In the genomic region with DNA sequence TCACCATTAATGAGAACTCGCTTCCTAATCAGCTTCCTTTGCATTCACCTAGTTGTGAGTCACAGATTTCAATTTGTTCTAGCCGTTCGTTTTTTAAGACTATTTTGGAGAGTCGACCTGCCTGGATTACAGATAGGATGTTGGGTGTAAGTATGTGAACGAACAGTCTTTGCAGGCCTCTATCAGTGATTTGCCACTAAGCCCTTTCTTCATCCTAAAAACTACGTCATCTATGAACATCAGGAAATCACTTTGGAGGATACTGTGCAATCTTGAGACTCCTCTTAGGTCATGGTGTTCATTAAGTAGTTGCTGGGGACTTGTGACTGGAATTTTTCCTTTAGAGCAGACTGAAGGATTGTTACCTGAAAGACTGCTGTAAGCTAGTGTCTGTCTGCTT, we compare ENCODE assay signal across 10 cellular contexts. TPM values are rescaled to one million over a fixed set of nuclear protein-coding genes. Genes with fewer than 3 reads are reported as not detected.
DNase-seq lines count a peak whose midpoint lies in the region; ATAC-seq and TF ChIP-seq lines count a peak whose summit lies in the region.
"Had no signal": no experiment of that assay in that cellular context is flagged by ENCODE, and none has a peak within 500 bp of the region (broad histone marks: within the 10 kb centered on the region; RNA-seq: fewer than 3 reads in every experiment).

No MANE protein-coding gene starts in this region.

- H3K4me2 ChIP-seq in HCT116 (ENCODE audit: low read length): peak overlapping the region; percentile 77

- no peaks in the 10 kb centered on the region for H3K9me2 ChIP-seq in HCT116 (ENCODE audit: insufficient read depth)

- no peaks in the 10 kb centered on the region for H4K20me1 ChIP-seq in HCT116 (ENCODE audit: insufficient read depth)

- peak overlapping the region; percentile 51 for H3K27ac Mint-ChIP-seq in CD4-positive, alpha-beta T cell
- H3K27ac Mint-ChIP-seq in activated T-helper 1 cell treated with anti-CD3 and anti-CD28 coated beads, Interleukin-12 subunit alpha, Interleukin-12 subunit beta, Interleukin-2, Interleukin-4 antibody, amounts not matched to agents 30 ng/mL and 10 ng/mL and 1 ng/mL, durations not matched to agents 14 hours and 24 hours and 36 hours: peak overlapping the region; percentile 89

- no peaks in the 10 kb centered on the region for H3K27me3 Mint-ChIP-seq in CD4-positive, alpha-beta T cell
- peaks cover 4% of the 10 kb centered on the region for H3K27me3 Mint-ChIP-seq in activated T-helper 1 cell treated with anti-CD3 and anti-CD28 coated beads, Interleukin-12 subunit alpha, Interleukin-12 subunit beta, Interleukin-2, Interleukin-4 antibody, amounts not matched to agents 30 ng/mL and 10 ng/mL and 1 ng/mL, durations not matched to agents 14 hours and 24 hours and 36 hours (ENCODE audit: insufficient read depth)

- H3K27ac ChIP-seq in CD4-positive, alpha-beta T cell (ENCODE audit: low read depth, low read length): no peak overlapping the region
- H3K27ac ChIP-seq in HCT116 (ENCODE audit: low read depth, low read length): no peak overlapping the region
- no peak overlapping the region for H3K27ac ChIP-seq in lower lobe of right lung

- no peak for TF ChIP-seq RAD21 in HCT116 (IDR thresholded peaks at IDR 0.05; ENCODE audit: low read depth)

- DNase-seq in CD4-positive, alpha-beta T cell: no peak
- DNase-seq in HCT116 (ENCODE audit: low read depth, low spot score) (no peak), lower lobe of right lung (no peak), retina (no peak), H4 (ENCODE audit: low spot score) (no peak), HK-2 (ENCODE audit: unreplicated experiment) (no peak), GM10266 (ENCODE audit: extremely low spot score) (no peak)
- DNase-seq in activated T-helper 1 cell treated with anti-CD3 and anti-CD28 coated beads, Interleukin-12 subunit alpha, Interleukin-12 subunit beta, Interleukin-2, Interleukin-4 antibody, amounts not matched to agents 30 ng/mL and 10 ng/mL and 1 ng/mL, durations not matched to agents 14 hours and 24 hours and 36 hours (ENCODE audit: low spot score): no peak
- DNase-seq: small intestine, transverse colon had no signal

- H3K9ac ChIP-seq in HCT116 (ENCODE audit: low read length): peak overlapping the region; percentile 84

- BruUV-seq in HCT116 (replicated peaks; lab: Mats Ljungman, UMichigan): no TSS peak

- CTCF ChIA-PET in CD4-positive, alpha-beta T cell (lab: Charles Lee): no interaction called here
- CTCF ChIA-PET in HCT116 (lab: Charles Lee): no interaction called here

- H3K4me3 ChIP-seq in HCT116 (replicated peaks in 1 of 2; ENCODE audit: low read depth in 1 of 2, low read length in 2 of 2) (peak overlapping the region; percentile 52 to 73), lower lobe of right lung (peak overlapping the region; percentile 66)

- peaks cover 3 to 14% of the 10 kb centered on the region in 2 experiments; a peak in 3 of 4 replicates for H3K4me1 ChIP-seq in HCT116 (ENCODE audit: control insufficient read depth in 1 of 2, insufficient read depth in 2 of 2, low read length in 2 of 2)
- H3K4me1 ChIP-seq in lower lobe of right lung: peaks cover 9% of the 10 kb centered on the region

- H3K27me3 ChIP-seq in CD4-positive, alpha-beta T cell (ENCODE audit: control insufficient read depth, insufficient read depth, low read length): no peaks in the 10 kb centered on the region
- H3K27me3 ChIP-seq in HCT116 (ENCODE audit: insufficient read depth, low read length): no peaks in the 10 kb centered on the region
- no peaks in the 10 kb centered on the region for H3K27me3 ChIP-seq in lower lobe of right lung (ENCODE audit: low read depth)
- H3K27me3 ChIP-seq: transverse colon had no signal

- H3K9me3 Mint-ChIP-seq in CD4-positive, alpha-beta T cell: no peaks in the 10 kb centered on the region
- no peaks in the 10 kb centered on the region for H3K9me3 Mint-ChIP-seq in activated T-helper 1 cell treated with anti-CD3 and anti-CD28 coated beads, Interleukin-12 subunit alpha, Interleukin-12 subunit beta, Interleukin-2, Interleukin-4 antibody, amounts not matched to agents 30 ng/mL and 10 ng/mL and 1 ng/mL, durations not matched to agents 14 hours and 24 hours and 36 hours

- TF ChIP-seq POLR2A in HCT116 (IDR thresholded peaks at IDR 0.05; ENCODE audit: borderline replicate concordance, extremely low read depth, insufficient read depth, insufficient read length): no peak

- H3K36me3 ChIP-seq in HCT116 (ENCODE audit: control insufficient read depth in 1 of 2, insufficient read depth in 2 of 2, low read length in 2 of 2) (no peaks in the 10 kb centered on the region; a peak in 1 of 4 replicates), lower lobe of right lung (peaks cover 3% of the 10 kb centered on the region)
- H3K36me3 ChIP-seq: transverse colon had no signal

- ATAC-seq in CD4-positive, alpha-beta T cell (ENCODE audit: poor library complexity): no peak
- no peak for ATAC-seq in HCT116
- ATAC-seq in lower lobe of right lung: no peak

- peaks cover 19% of the 10 kb centered on the region for H3K4me1 Mint-ChIP-seq in CD4-positive, alpha-beta T cell (ENCODE audit: low read depth)
- peaks cover 28% of the 10 kb centered on the region for H3K4me1 Mint-ChIP-seq in activated T-helper 1 cell treated with anti-CD3 and anti-CD28 coated beads, Interleukin-12 subunit alpha, Interleukin-12 subunit beta, Interleukin-2, Interleukin-4 antibody, amounts not matched to agents 30 ng/mL and 10 ng/mL and 1 ng/mL, durations not matched to agents 14 hours and 24 hours and 36 hours (ENCODE audit: low read depth)

- H2AFZ ChIP-seq in HCT116 (ENCODE audit: low read depth, low read length, poor library complexity, severe bottlenecking): no peak overlapping the region

- H3K9me3 ChIP-seq in CD4-positive, alpha-beta T cell (ENCODE audit: control insufficient read depth, low read length): no peaks in the 10 kb centered on the region
- H3K9me3 ChIP-seq in HCT116 (ENCODE audit: control insufficient read depth in 1 of 2, insufficient read depth in 1 of 2, low read depth in 1 of 2, low read length in 2 of 2): no peaks in the 10 kb centered on the region
- H3K9me3 ChIP-seq in lower lobe of right lung: no peaks in the 10 kb centered on the region
- H3K9me3 ChIP-seq: transverse colon had no signal

- intact Hi-C loops in CD4-positive, alpha-beta T cell (cut with DNase I, micrococcal nuclease): no loop called here
- intact Hi-C loops in HCT116 (cut with micrococcal nuclease): no loop called here
- intact Hi-C loops in activated T-helper 1 cell treated with anti-CD3 and anti-CD28 coated beads, Interleukin-12 subunit alpha, Interleukin-12 subunit beta, Interleukin-2, Interleukin-4 antibody, amounts not matched to agents 30 ng/mL and 10 ng/mL and 1 ng/mL, durations not matched to agents 14 hours and 24 hours and 36 hours (cut with micrococcal nuclease): loop anchor here (5.0 kb wide), 2 partner anchors 48 to 183 kb away; partner anchors contain the start of gene PCYT1B
- intact Hi-C loops in lower lobe of right lung (cut with DNase I): no loop called here

- peak overlapping the region; percentile 92 for H3K4me3 Mint-ChIP-seq in CD4-positive, alpha-beta T cell
- peak overlapping the region; percentile 90 for H3K4me3 Mint-ChIP-seq in activated T-helper 1 cell treated with anti-CD3 and anti-CD28 coated beads, Interleukin-12 subunit alpha, Interleukin-12 subunit beta, Interleukin-2, Interleukin-4 antibody, amounts not matched to agents 30 ng/mL and 10 ng/mL and 1 ng/mL, durations not matched to agents 14 hours and 24 hours and 36 hours

- H3K36me3 Mint-ChIP-seq in CD4-positive, alpha-beta T cell (ENCODE audit: low read depth): peaks cover 2% of the 10 kb centered on the region
- peaks cover 8% of the 10 kb centered on the region for H3K36me3 Mint-ChIP-seq in activated T-helper 1 cell treated with anti-CD3 and anti-CD28 coated beads, Interleukin-12 subunit alpha, Interleukin-12 subunit beta, Interleukin-2, Interleukin-4 antibody, amounts not matched to agents 30 ng/mL and 10 ng/mL and 1 ng/mL, durations not matched to agents 14 hours and 24 hours and 36 hours (ENCODE audit: low read depth)

- RAD21 ChIA-PET in HCT116 (lab: Charles Lee; ENCODE audit: low non-redundant PET in 1 of 2, low total read pairs in 2 of 2, uncharacterized antibody in 2 of 2, unreplicated experiment in 2 of 2): no interaction called here

- POLR2A ChIA-PET in CD4-positive, alpha-beta T cell (lab: Charles Lee): interaction anchor here (0.9 kb wide), 1 partner anchor 57 kb away, joined by 3 read pairs; no protein-coding TSS in a partner anchor
- POLR2A ChIA-PET in HCT116 (lab: Charles Lee): no interaction called here

- TF ChIP-seq CTCF in CD4-positive, alpha-beta T cell (IDR thresholded peaks at IDR 0.05): no peak
- TF ChIP-seq CTCF in HCT116 (IDR thresholded peaks at IDR 0.05 in 2 of 3, conservative IDR thresholded peaks at IDR 0.05 in 1 of 3; ENCODE audit: borderline replicate concordance in 1 of 3, insufficient read depth in 1 of 3, low read depth in 2 of 3, low read length in 2 of 3) (no peak), lower lobe of right lung (IDR thresholded peaks at IDR 0.05) (no peak), GM10266 (IDR thresholded peaks at IDR 0.05; ENCODE audit: control insufficient read depth, insufficient read depth, low read depth, missing control alignments) (no peak)

- H3K79me2 ChIP-seq in HCT116 (ENCODE audit: insufficient read depth, low read length): peaks cover 58% of the 10 kb centered on the region

TF ChIP-seq in HCT116, 20 proteins besides CTCF, POLR2A, EP300 and RAD21 (continues in another document):
- TF ChIP-seq TCF7L2 (IDR thresholded peaks at IDR 0.05; ENCODE audit: borderline replicate concordance, extremely low read depth, insufficient read depth, insufficient read length): no peak
- no peak for TF ChIP-seq CBX3 (IDR thresholded peaks at IDR 0.05; ENCODE audit: low read depth)
- TF ChIP-seq, protein P1, sequence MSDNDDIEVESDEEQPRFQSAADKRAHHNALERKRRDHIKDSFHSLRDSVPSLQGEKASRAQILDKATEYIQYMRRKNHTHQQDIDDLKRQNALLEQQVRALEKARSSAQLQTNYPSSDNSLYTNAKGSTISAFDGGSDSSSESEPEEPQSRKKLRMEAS (IDR thresholded peaks at IDR 0.05): no peak

RNA-seq across cellular contexts. Expression of gene POLA1, which starts 1.1 kb away (rescaled TPM):
- total RNA-seq in CD4-positive, alpha-beta T cell: 1 to 10 TPM; 4.7 TPM
- 27.0 TPM for total RNA-seq in HCT116 (2021; ENCODE audit: unreplicated experiment)
- 9.0 and 11.0 TPM in 2 replicates for polyA plus RNA-seq in HCT116 (2012)
- total RNA-seq in activated T-helper 1 cell treated with anti-CD3 and anti-CD28 coated beads, Interleukin-12 subunit alpha, Interleukin-12 subunit beta, Interleukin-2, Interleukin-4 antibody, amounts not matched to agents 30 ng/mL and 10 ng/mL and 1 ng/mL, durations not matched to agents 14 hours and 24 hours and 36 hours: 38.2 and 38.3 TPM in 2 replicates
- total RNA-seq in lower lobe of right lung: 12.3 TPM
- 19.7 and 19.8 TPM in 2 replicates for total RNA-seq in H4 (2014; rRNA removed; shearing (Covaris generic))

RNA-seq across cellular contexts. Expression of gene PCYT1B, which starts 47.7 kb away (rescaled TPM):
- not detected for total RNA-seq in CD4-positive, alpha-beta T cell
- total RNA-seq in HCT116 (2021; ENCODE audit: unreplicated experiment) (not detected), lower lobe of right lung (1.2 TPM)
- polyA plus RNA-seq in HCT116 (2012): not detected in 2 replicates
- total RNA-seq in activated T-helper 1 cell treated with anti-CD3 and anti-CD28 coated beads, Interleukin-12 subunit alpha, Interleukin-12 subunit beta, Interleukin-2, Interleukin-4 antibody, amounts not matched to agents 30 ng/mL and 10 ng/mL and 1 ng/mL, durations not matched to agents 14 hours and 24 hours and 36 hours: 0.10 TPM in 1 of 2 replicates, not detected in the other
- 0.10 and 0.46 TPM in 2 replicates for total RNA-seq in H4 (2014; rRNA removed; shearing (Covaris generic))
